In genomic region chr15:61974759-61975158, GRCh38 we compare ENCODE assay signal across 11 cellular contexts.
DNase-seq lines count a peak whose midpoint lies in the region; ATAC-seq and TF ChIP-seq lines count a peak whose summit lies in the region.
"Had no signal": no experiment of that assay in that cellular context is flagged by ENCODE, and none has a peak within 500 bp of the region (broad histone marks: within the 10 kb centered on the region; RNA-seq: fewer than 3 reads in every experiment).

No MANE protein-coding gene starts in this region.

- ATAC-seq in CD8-positive, alpha-beta T cell, result no peak
- no peak for ATAC-seq in central memory CD8-positive, alpha-beta T cell (replicated peaks; ENCODE audit: extremely low read depth, poor library complexity, severe bottlenecking)
- ATAC-seq in GM21390 (IDR thresholded peaks at IDR 0.05; ENCODE audit: unreplicated experiment), result no peak

- TF ChIP-seq POLR2A in suprapubic skin (IDR thresholded peaks at IDR 0.05), result no peak

- CTCF ChIA-PET in CD8-positive, alpha-beta T cell (lab: Charles Lee), result interaction anchor here (1.0 to 1.1 kb wide), 2 partner anchors 23 to 97 kb away, joined by 3 read pairs; no protein-coding TSS in a partner anchor

- intact Hi-C loops in CD8-positive, alpha-beta T cell (cut with DNase I, micrococcal nuclease), result loop anchor here (5.0 kb wide), 1 partner anchor 98 kb away; no protein-coding TSS in a partner anchor

- no peaks in the 10 kb centered on the region for H3K4me1 ChIP-seq in CD8-positive, alpha-beta T cell (ENCODE audit: insufficient read depth, low read length)
- H3K4me1 ChIP-seq in suprapubic skin, result no peaks in the 10 kb centered on the region

- peak overlapping the region; percentile 7 for H3K27ac Mint-ChIP-seq in CD8-positive, alpha-beta T cell
- H3K27ac Mint-ChIP-seq in central memory CD8-positive, alpha-beta T cell (ENCODE audit: low read depth), result peak overlapping the region; percentile 86
- H3K27ac Mint-ChIP-seq: mesothelial cell of epicardium had no signal

- TF ChIP-seq EP300 in suprapubic skin (IDR thresholded peaks at IDR 0.05), result no peak

- H3K4me3 ChIP-seq in CD8-positive, alpha-beta T cell (ENCODE audit: low read depth, low read length), result no peak overlapping the region
- no peak overlapping the region for H3K4me3 ChIP-seq in suprapubic skin
- H3K4me3 ChIP-seq: sigmoid colon had no signal

- H3K36me3 ChIP-seq in CD8-positive, alpha-beta T cell (ENCODE audit: insufficient read depth, low read length), result peaks cover 10% of the 10 kb centered on the region
- H3K36me3 ChIP-seq in suprapubic skin, result peaks cover 59% of the 10 kb centered on the region

- H3K4me1 Mint-ChIP-seq in CD8-positive, alpha-beta T cell (ENCODE audit: low read depth), result peaks cover 14% of the 10 kb centered on the region
- H3K4me1 Mint-ChIP-seq in central memory CD8-positive, alpha-beta T cell, result peaks cover 18% of the 10 kb centered on the region
- H3K4me1 Mint-ChIP-seq: mesothelial cell of epicardium had no signal

- no peaks in the 10 kb centered on the region for H3K27me3 ChIP-seq in CD8-positive, alpha-beta T cell (ENCODE audit: insufficient read depth, low read length)
- H3K27me3 ChIP-seq in suprapubic skin, result no peaks in the 10 kb centered on the region
- H3K27me3 ChIP-seq: sigmoid colon had no signal

- POLR2A ChIA-PET in CD8-positive, alpha-beta T cell (lab: Charles Lee), result interaction anchor here (1.1 kb wide), 1 partner anchor 35 kb away, joined by 3 read pairs; no protein-coding TSS in a partner anchor

- TF ChIP-seq CTCF in CD8-positive, alpha-beta T cell (IDR thresholded peaks at IDR 0.05), result no peak
- no peak for TF ChIP-seq CTCF in suprapubic skin (IDR thresholded peaks at IDR 0.05)

- no peaks in the 10 kb centered on the region for H3K9me3 ChIP-seq in CD8-positive, alpha-beta T cell (ENCODE audit: low read length)
- no peaks in the 10 kb centered on the region for H3K9me3 ChIP-seq in suprapubic skin
- H3K9me3 ChIP-seq: sigmoid colon had no signal

- no peak overlapping the region for H3K27ac ChIP-seq in CD8-positive, alpha-beta T cell (ENCODE audit: low read depth, low read length)
- H3K27ac ChIP-seq in suprapubic skin, result no peak overlapping the region
- H3K27ac ChIP-seq: sigmoid colon had no signal

- no peak overlapping the region for H3K4me3 Mint-ChIP-seq in CD8-positive, alpha-beta T cell
- H3K4me3 Mint-ChIP-seq in central memory CD8-positive, alpha-beta T cell, result no peak overlapping the region
- H3K4me3 Mint-ChIP-seq: mesothelial cell of epicardium had no signal

- no peak for DNase-seq in CD8-positive, alpha-beta T cell
- DNase-seq in HPDE6-E6E7 (ENCODE audit: extremely low spot score), result peak; percentile 1
- peak; percentile 53 for DNase-seq in NCI-H226
- DNase-seq in central memory CD8-positive, alpha-beta T cell (ENCODE audit: low spot score in 2 of 2), result no peak
- DNase-seq in NOMO-1 treated with dmso at 0.1 percent for 144 hours (lab: John Stamatoyannopoulos, UW; ENCODE audit: unreplicated experiment), result no peak
- DNase-seq in HUDEP-2 (lab: John Stamatoyannopoulos, UW; ENCODE audit: unreplicated experiment in 76 of 76), result no peak
- no peak for DNase-seq in suprapubic skin (ENCODE audit: low spot score in 2 of 2)
- DNase-seq: activated effector memory CD4-positive, alpha-beta T cell treated with Interleukin-2 at 50 U/mL for 16 hours; sigmoid colon had no signal

- H3K9me3 Mint-ChIP-seq in CD8-positive, alpha-beta T cell, result no peaks in the 10 kb centered on the region
- no peaks in the 10 kb centered on the region for H3K9me3 Mint-ChIP-seq in central memory CD8-positive, alpha-beta T cell
- H3K9me3 Mint-ChIP-seq: mesothelial cell of epicardium had no signal

- WGBS in suprapubic skin, result 69% methylated on average over 1 of the region's 1 CpG

- H3K27me3 Mint-ChIP-seq in CD8-positive, alpha-beta T cell (ENCODE audit: low read depth), result no peaks in the 10 kb centered on the region
- no peaks in the 10 kb centered on the region for H3K27me3 Mint-ChIP-seq in central memory CD8-positive, alpha-beta T cell

- H3K36me3 Mint-ChIP-seq in CD8-positive, alpha-beta T cell, result peaks cover 69% of the 10 kb centered on the region
- H3K36me3 Mint-ChIP-seq in central memory CD8-positive, alpha-beta T cell (ENCODE audit: insufficient read depth), result peaks cover 50% of the 10 kb centered on the region

Comparison
In these comparisons a context has a peak if more than half of its experiments do, and no peak if none do; other contexts are left out.
1. DNase-seq: peak in HPDE6-E6E7 (single experiment) and NCI-H226 (single experiment); none in CD8-positive, alpha-beta T cell (0 of 7), central memory CD8-positive, alpha-beta T cell (0 of 2), NOMO-1 treated with dmso at 0.1 percent for 144 hours (single experiment), HUDEP-2 (0 of 76) and suprapubic skin (0 of 2).